Comparison of ENCODE assay signal across 8 cellular contexts in the genomic region with DNA sequence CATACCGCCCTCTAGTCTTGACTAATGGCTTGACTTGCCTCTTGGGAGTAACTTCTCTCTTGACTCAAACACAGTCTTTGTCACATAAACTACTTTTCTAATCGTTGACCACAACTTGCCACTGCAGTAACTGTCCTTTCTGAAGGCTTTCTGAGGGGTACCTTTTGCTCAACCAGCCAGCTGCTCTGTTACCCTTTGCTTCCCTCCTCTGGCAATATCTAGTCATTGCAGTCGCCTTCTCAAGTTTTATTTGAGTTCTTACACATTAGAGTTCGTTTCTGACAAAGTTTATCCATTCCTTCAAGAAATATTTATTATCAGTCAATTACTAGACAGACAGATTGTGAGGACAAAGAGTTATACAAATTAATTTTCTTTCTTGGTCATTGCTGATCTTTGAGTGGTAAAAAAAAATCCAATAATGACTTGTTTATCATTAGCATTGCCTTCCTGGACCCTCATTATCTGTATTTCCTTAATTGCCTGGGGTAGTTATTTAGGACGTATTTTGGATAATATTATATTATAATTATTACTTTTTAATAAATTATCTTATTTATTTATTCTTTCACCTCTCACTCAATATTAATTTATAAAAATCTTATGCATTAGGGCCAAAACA.
DNase-seq lines count a peak whose midpoint lies in the region; ATAC-seq and TF ChIP-seq lines count a peak whose summit lies in the region.

No MANE protein-coding gene starts in this region.

- H4K20me1 ChIP-seq in OCI-LY1 (ENCODE audit: insufficient read depth, low read length): no peaks in the 10 kb centered on the region

- H3K36me3 ChIP-seq in OCI-LY1 (ENCODE audit: insufficient read depth, low read length): no peaks in the 10 kb centered on the region; the same call in 1 of the 2 replicates

- H3K36me3 Mint-ChIP-seq in osteocyte (ENCODE audit: unreplicated experiment): no peaks in the 10 kb centered on the region

- H3K9me2 ChIP-seq in OCI-LY1 (ENCODE audit: low read depth, low read length): no peaks in the 10 kb centered on the region

- peak; percentile 96 for TF ChIP-seq CTCF in OCI-LY1 (IDR thresholded peaks at IDR 0.05; ENCODE audit: low read length)
- peak; percentile 94 for TF ChIP-seq CTCF in epithelial cell of esophagus (IDR thresholded peaks at IDR 0.05; ENCODE audit: insufficient read depth, low read depth, low read length, missing control alignments)
- peak; percentile 77 for TF ChIP-seq CTCF in osteocyte (IDR thresholded peaks at IDR 0.05)

- no peak overlapping the region for H3K4me3 Mint-ChIP-seq in osteocyte (ENCODE audit: unreplicated experiment)

- peaks cover 9% of the 10 kb centered on the region; the same call in 1 of the 2 replicates for H3K9me3 ChIP-seq in OCI-LY1 (ENCODE audit: low read length)

- no peak overlapping the region for H3K4me3 ChIP-seq in OCI-LY1 (ENCODE audit: low read depth, low read length, poor library complexity, severe bottlenecking)
- no peak overlapping the region for H3K4me3 ChIP-seq in epithelial cell of esophagus (ENCODE audit: low read length)

- H3K4me1 ChIP-seq in OCI-LY1 (ENCODE audit: insufficient read depth, low read length, severe bottlenecking): peaks cover 22% of the 10 kb centered on the region

- no peaks in the 10 kb centered on the region for H3K27me3 ChIP-seq in OCI-LY1 (ENCODE audit: insufficient read depth, low read length)

- H3K79me2 ChIP-seq in OCI-LY1 (ENCODE audit: insufficient read depth, low read length): no peaks in the 10 kb centered on the region

- H3K27ac Mint-ChIP-seq in osteocyte (ENCODE audit: unreplicated experiment): no peak overlapping the region

- peak; percentile 47 for DNase-seq in ACHN
- peak; percentile 26 for DNase-seq in HS-27A (ENCODE audit: low read depth)
- peak; percentile 61 for DNase-seq in epithelial cell of esophagus (ENCODE audit: low read depth)
- DNase-seq in osteocyte (ENCODE audit: extremely low spot score, unreplicated experiment): no peak
- no peak for DNase-seq in stimulated activated CD4-positive, alpha-beta T cell treated with anti-CD3 and anti-CD28 coated beads, Interleukin-2, amount 100 ng/mL, for 48 hours

- 0 out of 2 replicates have a peak overlapping the region, but pooled peaks have one; percentile 24 for H3K4me2 ChIP-seq in OCI-LY1 (ENCODE audit: low read length)

- no peaks in the 10 kb centered on the region for H3F3A ChIP-seq in OCI-LY1 (ENCODE audit: insufficient read depth, low read length)

- H2AFZ ChIP-seq in OCI-LY1 (ENCODE audit: low read length): peak overlapping the region; percentile 39; the same call in 1 of the 2 replicates

- peaks cover 6% of the 10 kb centered on the region for H3K27me3 Mint-ChIP-seq in osteocyte (ENCODE audit: unreplicated experiment)

- no peaks in the 10 kb centered on the region for H3K9me3 Mint-ChIP-seq in osteocyte (ENCODE audit: unreplicated experiment)

- ATAC-seq in GM18498 (IDR thresholded peaks at IDR 0.05; ENCODE audit: unreplicated experiment): peak; percentile 63
- no peak for ATAC-seq in HG02852 (IDR thresholded peaks at IDR 0.05; ENCODE audit: unreplicated experiment)

- H3K27ac ChIP-seq in OCI-LY1 (ENCODE audit: low read depth, low read length, poor library complexity, severe bottlenecking): peak overlapping the region; percentile 50

- peak overlapping the region; percentile 2; the same call in 1 of the 2 replicates for H3K9ac ChIP-seq in OCI-LY1 (ENCODE audit: low read length)

- in situ Hi-C loops in ACHN (cut with HindIII; ENCODE audit: low pct_ligation_motif_present, low pct_unique_long_range_greater_than_20kb, low sequenced_read_pairs): no loop called here

- no peaks in the 10 kb centered on the region for H3K4me1 Mint-ChIP-seq in osteocyte (ENCODE audit: unreplicated experiment)

Comparison
In these comparisons a context has a peak if more than half of its experiments do, and no peak if none do; other contexts are left out.
1. DNase-seq: peak in ACHN (single experiment), HS-27A (single experiment) and epithelial cell of esophagus (single experiment); none in osteocyte (single experiment) and stimulated activated CD4-positive, alpha-beta T cell treated with anti-CD3 and anti-CD28 coated beads, Interleukin-2, amount 100 ng/mL, for 48 hours (0 of 2).
2. Peak in every context shown above with its lines, with median percentiles within 50 percentile points of each other: CTCF ChIP-seq.